Comparison of ENCODE assay signal across 8 cellular contexts in the genomic region with DNA sequence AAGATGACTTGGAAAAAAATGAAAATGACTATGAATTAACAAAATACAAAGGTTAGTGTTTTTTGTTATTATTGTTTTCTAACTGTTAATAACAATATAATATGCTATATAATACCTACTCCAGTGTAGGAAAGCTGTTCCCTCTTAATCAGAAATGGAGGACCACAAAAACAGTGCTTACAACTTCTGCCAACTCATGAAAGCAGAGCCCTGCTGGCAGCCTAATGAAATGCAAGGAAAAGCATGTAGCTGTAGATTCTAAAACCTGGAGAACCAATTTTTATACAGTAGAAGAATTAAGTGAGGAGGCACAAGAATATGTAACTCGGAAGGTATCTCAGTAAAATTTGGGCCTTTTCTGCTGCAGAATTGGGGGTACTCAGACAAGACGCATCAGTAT. TPM values are rescaled to one million over a fixed set of nuclear protein-coding genes. Genes with fewer than 3 reads are reported as not detected.
DNase-seq lines count a peak whose midpoint lies in the region; ATAC-seq lines count a peak whose summit lies in the region.

No MANE protein-coding gene starts in this region.

- DNase-seq in AML-193 (lab: John Stamatoyannopoulos, UW) (peak; percentile 48 to 51), H4 (ENCODE audit: low spot score) (peak; percentile 57), SK-N-DZ (ENCODE audit: low spot score) (peak; percentile 12), iPS DF 19.7 (ENCODE audit: low read depth, low spot score) (peak; percentile 3), HK-2 (ENCODE audit: unreplicated experiment) (no peak), UCSD-AML1 (lab: John Stamatoyannopoulos, UW; ENCODE audit: unreplicated experiment) (no peak), NCI-H1092 (lab: John Stamatoyannopoulos, UW) (no peak)

- no peak for ATAC-seq in GM21717 (IDR thresholded peaks at IDR 0.05; ENCODE audit: unreplicated experiment)

RNA-seq across cellular contexts. Expression of a gene that starts 29.4 kb away (rescaled TPM):
- total RNA-seq in H4 (2014; rRNA removed; shearing (Covaris generic)), result 10.9 and 14.2 TPM in 2 replicates
- 14.5 and 18.4 TPM in 2 replicates for polyA plus RNA-seq in SK-N-DZ (2014; cell fraction: cytosol; rRNA removed)
- 69.8 and 77.5 TPM in 2 replicates for polyA plus RNA-seq in SK-N-DZ (2014; cell fraction: nucleus; rRNA removed)

Comparison
In these comparisons a context has a peak if more than half of its experiments do, and no peak if none do; other contexts are left out.
1. DNase-seq: peak in AML-193 (2 of 2), H4 (single experiment), SK-N-DZ (single experiment) and iPS DF 19.7 (single experiment); none in HK-2 (single experiment), UCSD-AML1 (single experiment) and NCI-H1092 (single experiment).